In genomic region chr1:226692067-226692792, GRCh38 we compare ENCODE assay signal across 12 cellular contexts. TPM values are rescaled to one million over a fixed set of nuclear protein-coding genes. Genes with fewer than 3 reads are reported as not detected.
A peak's percentile ranks its signal among the peaks of the same experiment; 100 is the strongest.
DNase-seq lines count a peak whose midpoint lies in the region; ATAC-seq and TF ChIP-seq lines count a peak whose summit lies in the region.
"Had no signal": no experiment of that assay in that cellular context is flagged by ENCODE, and none has a peak within 500 bp of the region (broad histone marks: within the 10 kb centered on the region; RNA-seq: fewer than 3 reads in every experiment).

No MANE protein-coding gene starts in this region.

- H3K27me3 ChIP-seq in CD4-positive, alpha-beta T cell (ENCODE audit: control insufficient read depth, insufficient read depth, low read length) = no peaks in the 10 kb centered on the region
- no peaks in the 10 kb centered on the region for H3K27me3 ChIP-seq in Peyer's patch
- no peaks in the 10 kb centered on the region for H3K27me3 ChIP-seq in rectal smooth muscle tissue (ENCODE audit: control insufficient read depth, insufficient read depth, low read length)

- H3K36me3 ChIP-seq in Peyer's patch = no peaks in the 10 kb centered on the region
- no peaks in the 10 kb centered on the region for H3K36me3 ChIP-seq in rectal smooth muscle tissue (ENCODE audit: control insufficient read depth, insufficient read depth, low read length)
- H3K36me3 ChIP-seq: WERI-Rb-1 had no signal

- DNase-seq in CD4-positive, alpha-beta T cell = peak in 1 of 10 experiments; percentile 11
- DNase-seq in Peyer's patch (no peak), coronary artery (ENCODE audit: low spot score) (no peak), ecto neural progenitor cell (ENCODE audit: low spot score) (no peak), NOMO-1 treated with DMSO at 0.1 percent for 48 hours (lab: John Stamatoyannopoulos, UW; ENCODE audit: unreplicated experiment) (no peak), retina (no peak), NCI-H1092 (lab: John Stamatoyannopoulos, UW) (no peak)
- DNase-seq: kidney glomerular epithelial cell, NCI-H1092 treated with DMSO at 0.1 percent for 48 hours, SHP77, WERI-Rb-1 had no signal

- H3K27ac Mint-ChIP-seq in CD4-positive, alpha-beta T cell = peak overlapping the region; percentile 98

- H3K9me3 Mint-ChIP-seq in CD4-positive, alpha-beta T cell = no peaks in the 10 kb centered on the region

- H3K9ac ChIP-seq in rectal smooth muscle tissue (ENCODE audit: low read length) = no peak overlapping the region

- H3K4me3 Mint-ChIP-seq in CD4-positive, alpha-beta T cell = peak overlapping the region; percentile 67

- no peak for ATAC-seq in CD4-positive, alpha-beta T cell (ENCODE audit: poor library complexity)

- TF ChIP-seq CTCF in CD4-positive, alpha-beta T cell (IDR thresholded peaks at IDR 0.05) = no peak
- TF ChIP-seq CTCF in Peyer's patch (IDR thresholded peaks at IDR 0.05) (no peak), coronary artery (IDR thresholded peaks at IDR 0.05) (no peak)

- TF ChIP-seq POLR2A in Peyer's patch (IDR thresholded peaks at IDR 0.05) = no peak

- CTCF ChIA-PET in CD4-positive, alpha-beta T cell (lab: Charles Lee) = interaction anchor here (0.6 to 1.6 kb wide), 3 partner anchors 12 to 294 kb away, joined by 3 to 5 read pairs (median 3); no protein-coding TSS in a partner anchor

- no peaks in the 10 kb centered on the region for H3K27me3 Mint-ChIP-seq in CD4-positive, alpha-beta T cell

- POLR2A ChIA-PET in CD4-positive, alpha-beta T cell (lab: Charles Lee) = interaction anchor here (0.8 to 3.3 kb wide), 13 partner anchors 13 to 57 kb away, joined by 3 to 11 read pairs (median 4); partner anchors contain the start of gene ITPKB

- H3K4me1 ChIP-seq in Peyer's patch (peaks cover 0 to 43% (median 13%) of the 10 kb centered on the region in 4 donors), rectal smooth muscle tissue (ENCODE audit: control insufficient read depth, insufficient read depth, low read length) (peaks cover 75% of the 10 kb centered on the region)

- intact Hi-C loops in CD4-positive, alpha-beta T cell (cut with DNase I, micrococcal nuclease) = loop anchor here in 1 of 2 experiments (5.0 kb wide), 2 partner anchors 40 to 135 kb away; no protein-coding TSS in a partner anchor

- peaks cover 96% of the 10 kb centered on the region for H3K36me3 Mint-ChIP-seq in CD4-positive, alpha-beta T cell (ENCODE audit: low read depth)

- no peaks in the 10 kb centered on the region for H3K9me3 ChIP-seq in CD4-positive, alpha-beta T cell (ENCODE audit: control insufficient read depth, low read length)
- H3K9me3 ChIP-seq in Peyer's patch = no peaks in the 10 kb centered on the region

- peak overlapping the region; percentile 78 for H3K27ac ChIP-seq in CD4-positive, alpha-beta T cell (ENCODE audit: low read depth, low read length)
- H3K27ac ChIP-seq in Peyer's patch = peak overlapping the region in 3 of 4 donors; percentile 21 to 71 (median 64)
- peak overlapping the region; percentile 1 to 53 for H3K27ac ChIP-seq in coronary artery
- peak overlapping the region; percentile 88 for H3K27ac ChIP-seq in rectal smooth muscle tissue (ENCODE audit: low read depth, low read length)
- H3K27ac ChIP-seq: WERI-Rb-1 had no signal

- H3K4me3 ChIP-seq in Peyer's patch = no peak overlapping the region
- H3K4me3 ChIP-seq in coronary artery = no peak overlapping the region
- H3K4me3 ChIP-seq in rectal smooth muscle tissue (ENCODE audit: low read length) = no peak overlapping the region

- peaks cover 97% of the 10 kb centered on the region for H3K4me1 Mint-ChIP-seq in CD4-positive, alpha-beta T cell (ENCODE audit: low read depth)

RNA-seq across cellular contexts. Expression of gene ITPKB, which starts 46.9 kb away (rescaled TPM):
- 100 to 1,000 TPM; 565 to 583 TPM for total RNA-seq in CD4-positive, alpha-beta T cell
- 10 to 100 TPM in 3 of 4 donors, 1 to 10 TPM in 1; 9.5 to 36.3 (median 23.0) TPM for total RNA-seq in Peyer's patch

Comparison
In these comparisons a context has a peak if more than half of its experiments do, and no peak if none do; other contexts are left out.
1. H3K27ac ChIP-seq: peak in every context shown above with its lines; median percentile 88 in rectal smooth muscle tissue; 78 in CD4-positive, alpha-beta T cell; 64 in Peyer's patch; 27 in coronary artery.
2. RNA of gene ITPKB, which starts 46.9 kb away (total RNA-seq): 565 to 583 TPM in CD4-positive, alpha-beta T cell; 9.5 to 36.3 TPM in Peyer's patch; every median in the first group is over 10 times any median in the second.